16 cellular contexts compared by ENCODE assay signal in genomic region chr12:19779393-19780056, GRCh38.
A peak's percentile ranks its signal among the peaks of the same experiment; 100 is the strongest.
DNase-seq lines count a peak whose midpoint lies in the region; ATAC-seq and TF ChIP-seq lines count a peak whose summit lies in the region.
"Had no signal": no experiment of that assay in that cellular context is flagged by ENCODE, and none has a peak within 500 bp of the region (broad histone marks: within the 10 kb centered on the region; RNA-seq: fewer than 3 reads in every experiment).

No MANE protein-coding gene starts in this region.

- ATAC-seq in HG02885 (IDR thresholded peaks at IDR 0.05; ENCODE audit: poor library complexity, unreplicated experiment) (no peak), HG03159 (IDR thresholded peaks at IDR 0.05; ENCODE audit: unreplicated experiment) (no peak)
- ATAC-seq: HepG2 had no signal

- H3K18ac ChIP-seq in trophoblast cell (ENCODE audit: low read length) = no peak overlapping the region

- H4K12ac ChIP-seq in trophoblast cell (ENCODE audit: low read depth, low read length) = no peak overlapping the region

- H2BK12ac ChIP-seq in trophoblast cell (ENCODE audit: low read length) = peak overlapping the region; percentile 21

- no peak overlapping the region for H3K9ac ChIP-seq in trophoblast cell (ENCODE audit: low read length)

- H3K4me1 ChIP-seq in ascending aorta = peaks cover 12 to 25% of the 10 kb centered on the region in 2 donors
- H3K4me1 ChIP-seq in right atrium auricular region = peaks cover 0 to 21% of the 10 kb centered on the region in 2 donors
- H3K4me1 ChIP-seq in trophoblast cell (ENCODE audit: control insufficient read depth in 1 of 2, insufficient read depth in 2 of 2, low read length in 2 of 2) = peaks cover 7 to 15% of the 10 kb centered on the region in 2 experiments
- H3K4me1 ChIP-seq: BE2C had no signal

- intact Hi-C loops in ascending aorta (cut with DNase I) = loop anchor here (5.0 to 10.0 kb wide), 4 partner anchors 73 to 345 kb away; no protein-coding TSS in a partner anchor

- H3K4me2 ChIP-seq in trophoblast cell (ENCODE audit: low read length) = no peak overlapping the region

- H3K9me3 ChIP-seq in ascending aorta = no peaks in the 10 kb centered on the region
- H3K9me3 ChIP-seq in right atrium auricular region = no peaks in the 10 kb centered on the region
- H3K9me3 ChIP-seq in trophoblast cell (ENCODE audit: insufficient read depth, low read depth, low read length) = no peaks in the 10 kb centered on the region
- H3K9me3 ChIP-seq: BE2C had no signal

- H3K4me3 ChIP-seq in H7 (ENCODE audit: insufficient read depth, low read depth, low read length) = no peak overlapping the region
- H3K4me3 ChIP-seq in ascending aorta = peak overlapping the region; percentile 10
- no peak overlapping the region for H3K4me3 ChIP-seq in right atrium auricular region
- H3K4me3 ChIP-seq in trophoblast cell (ENCODE audit: low read depth, low read length) = no peak overlapping the region

- peak overlapping the region; percentile 48 for H4K91ac ChIP-seq in trophoblast cell (ENCODE audit: low read depth, low read length)

- H3K79me2 ChIP-seq in trophoblast cell (ENCODE audit: control insufficient read depth, insufficient read depth, low read length, poor library complexity) = peaks cover 2% of the 10 kb centered on the region

- WGBS in trophoblast cell (ENCODE audit: extremely low coverage, insufficient coverage, insufficient read length) = no CpG with 5 or more reads among the region's 10 CpGs

- H2AFZ ChIP-seq in trophoblast cell (ENCODE audit: insufficient read depth, low read length, poor library complexity) = peak overlapping the region; percentile 6

- H3K27me3 ChIP-seq in H7 (ENCODE audit: control insufficient read depth, insufficient read depth, low read length) = no peaks in the 10 kb centered on the region
- no peaks in the 10 kb centered on the region for H3K27me3 ChIP-seq in ascending aorta
- H3K27me3 ChIP-seq in right atrium auricular region = no peaks in the 10 kb centered on the region
- no peaks in the 10 kb centered on the region for H3K27me3 ChIP-seq in trophoblast cell (ENCODE audit: insufficient read depth, low read length)
- H3K27me3 ChIP-seq: BE2C had no signal

- TF ChIP-seq CTCF in ascending aorta (IDR thresholded peaks at IDR 0.05) = peak in 1 of 3 experiments; percentile 18
- TF ChIP-seq CTCF in right atrium auricular region (IDR thresholded peaks at IDR 0.05) = peak in 1 of 2 donors; percentile 41

- DNase-seq in H7 (peak; percentile 35), ascending aorta (ENCODE audit: low spot score in 2 of 2) (peak in 1 of 2 donors; percentile 79), right atrium auricular region (ENCODE audit: low spot score) (no peak), trophoblast cell (no peak), glomerular visceral epithelial cell (ENCODE audit: extremely low spot score) (no peak)
- DNase-seq in activated naive CD4-positive, alpha-beta T cell treated with anti-CD3 and anti-CD28 coated beads, Interleukin-2, amount 50 U/mL, for 16 hours = no peak
- DNase-seq: activated CD4-positive, alpha-beta T cell treated with anti-CD3 and anti-CD28 coated beads, Interleukin-2, amount 10 ng/mL, durations not matched to agents 7 days and 5 days; BE2C; DMS53; hippocampal formation; NCI-H1417; NCI-H526 treated with DMSO at 0.1 percent for 48 hours; T-helper 9 cell had no signal

- H2BK5ac ChIP-seq in trophoblast cell (ENCODE audit: low read depth, low read length, poor library complexity) = no peak overlapping the region

- no peak overlapping the region for H2AK5ac ChIP-seq in trophoblast cell (ENCODE audit: low read length)

- peaks cover 4% of the 10 kb centered on the region for H3K79me1 ChIP-seq in trophoblast cell (ENCODE audit: low read length)

- H3K36me3 ChIP-seq in H7 (replicated peaks; ENCODE audit: control insufficient read depth, insufficient read depth, low read length) (no peaks in the 10 kb centered on the region), ascending aorta (no peaks in the 10 kb centered on the region), right atrium auricular region (no peaks in the 10 kb centered on the region), trophoblast cell (ENCODE audit: control insufficient read depth in 1 of 2, insufficient read depth in 2 of 2, low read length in 2 of 2) (no peaks in the 10 kb centered on the region)
- H3K36me3 ChIP-seq: BE2C had no signal

- H3K27ac ChIP-seq in ascending aorta (peak overlapping the region; percentile 69 to 76), right atrium auricular region (peak overlapping the region; percentile 31 to 64), trophoblast cell (ENCODE audit: low read depth, low read length) (no peak overlapping the region)

- H3K4ac ChIP-seq in trophoblast cell (ENCODE audit: low read depth, low read length) = no peak overlapping the region

- peak overlapping the region; percentile 34 for H4K8ac ChIP-seq in trophoblast cell (ENCODE audit: low read depth, low read length)

- no peak overlapping the region for H3K14ac ChIP-seq in trophoblast cell (ENCODE audit: low read length)

- H3K23ac ChIP-seq in trophoblast cell (ENCODE audit: low read length) = no peak overlapping the region

- peak overlapping the region; percentile 36 for H2BK120ac ChIP-seq in trophoblast cell (ENCODE audit: insufficient read depth, low read length, poor library complexity)

Comparison
In these comparisons a context has a peak if more than half of its experiments do, and no peak if none do; other contexts are left out.
1. H3K4me3 ChIP-seq: peak in ascending aorta (2 of 2); none in H7 (single experiment), right atrium auricular region (0 of 2) and trophoblast cell (single experiment).